8 cellular contexts compared by ENCODE assay signal in the genomic region with DNA sequence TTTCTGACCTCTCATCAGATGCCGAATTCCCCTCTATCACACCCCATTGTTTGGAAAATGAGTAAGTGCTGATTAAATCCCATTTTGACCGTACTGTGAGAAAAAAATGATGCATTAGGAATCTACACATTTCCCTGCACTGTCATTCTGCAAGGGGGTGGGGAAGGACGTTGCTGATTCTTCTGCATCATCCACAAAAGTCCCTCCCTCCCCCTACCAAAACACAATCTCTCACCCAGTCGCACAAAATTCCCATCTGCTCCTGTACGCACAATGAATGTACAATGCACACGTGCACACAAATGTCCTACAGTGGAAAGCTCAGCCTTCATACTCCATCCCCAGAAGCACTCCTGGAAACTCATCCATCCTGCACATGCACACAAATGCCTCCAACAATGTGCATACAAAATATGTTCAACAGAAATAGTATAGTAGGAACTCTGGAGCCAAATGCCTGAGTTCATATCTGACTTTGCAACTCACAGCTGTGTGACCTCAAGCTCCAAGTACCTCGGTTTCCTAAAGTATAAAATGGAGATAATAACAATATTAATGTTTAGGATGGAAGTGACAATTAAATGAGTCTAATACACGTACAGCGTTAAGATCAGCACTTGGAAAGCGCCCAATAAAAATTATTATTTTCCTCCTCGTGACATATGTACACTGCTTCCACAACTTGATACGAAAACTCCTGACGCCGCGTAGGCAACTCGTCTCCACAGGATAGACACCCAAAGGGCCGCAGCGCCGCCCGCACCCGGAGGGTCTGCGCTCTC. TPM values are rescaled to one million over a fixed set of nuclear protein-coding genes. Genes with fewer than 3 reads are reported as not detected.
DNase-seq lines count a peak whose midpoint lies in the region; ATAC-seq, FAIRE-seq and TF ChIP-seq lines count a peak whose summit lies in the region.

No MANE protein-coding gene starts in this region.

- DNase-seq in ACHN = peak; percentile 35
- no peak for DNase-seq in GM12891 (ENCODE audit: insufficient read length, low spot score)
- DNase-seq in T-helper 22 cell (ENCODE audit: low read depth) = peak; percentile 25
- no peak for DNase-seq in epithelial cell of proximal tubule (ENCODE audit: low read depth)
- DNase-seq in osteocyte (ENCODE audit: extremely low spot score, unreplicated experiment) = no peak
- DNase-seq in putamen (ENCODE audit: low spot score) = no peak
- no peak for DNase-seq in OCI-M2 (lab: John Stamatoyannopoulos, UW; ENCODE audit: unreplicated experiment)

- FAIRE-seq in GM12891 (lab: Jason Lieb, UNC) = peak; percentile 68

- peaks cover 58% of the 10 kb centered on the region for H3K4me1 Mint-ChIP-seq in osteocyte (ENCODE audit: unreplicated experiment)

- H3K4me3 Mint-ChIP-seq in osteocyte (ENCODE audit: unreplicated experiment) = peak overlapping the region; percentile 89

- peak overlapping the region; percentile 86 for H3K27ac Mint-ChIP-seq in osteocyte (ENCODE audit: unreplicated experiment)

- no peaks in the 10 kb centered on the region for H3K9me3 Mint-ChIP-seq in osteocyte (ENCODE audit: unreplicated experiment)

- ATAC-seq in HG03025 (IDR thresholded peaks at IDR 0.05; ENCODE audit: low FRiP score, unreplicated experiment) = no peak

- peak overlapping the region; percentile 84 for H3K4me3 ChIP-seq in epithelial cell of proximal tubule (ENCODE audit: low read depth, low read length)

- TF ChIP-seq CTCF in epithelial cell of proximal tubule (conservative IDR thresholded peaks at IDR 0.05; ENCODE audit: low read depth, low read length) = no peak
- no peak for TF ChIP-seq CTCF in osteocyte (IDR thresholded peaks at IDR 0.05)

- peaks cover 3% of the 10 kb centered on the region for H3K36me3 Mint-ChIP-seq in osteocyte (ENCODE audit: unreplicated experiment)

- in situ Hi-C loops in ACHN (cut with HindIII; ENCODE audit: low pct_ligation_motif_present, low pct_unique_long_range_greater_than_20kb, low sequenced_read_pairs) = no loop called here

- H3K27me3 Mint-ChIP-seq in osteocyte (ENCODE audit: unreplicated experiment) = no peaks in the 10 kb centered on the region

- TF ChIP-seq POLR2A in GM12891 (IDR thresholded peaks at IDR 0.05; ENCODE audit: low read depth, low read length) = no peak; the same call in 1 of the 2 replicates

TF ChIP-seq in GM12891, 5 proteins besides CTCF, POLR2A, EP300 and RAD21:
- TF ChIP-seq PAX5 (IDR thresholded peaks at IDR 0.05; ENCODE audit: insufficient read depth, low read length, severe bottlenecking) = no peak
- peak; percentile 28; the same call in 1 of the 2 replicates for TF ChIP-seq TAF1 (IDR thresholded peaks at IDR 0.05; ENCODE audit: low read depth, low read length)
- TF ChIP-seq POLR2AphosphoS5 (IDR thresholded peaks at IDR 0.05; ENCODE audit: low read depth, low read length) = peak; percentile 58; the same call in 1 of the 2 replicates
- no peak for TF ChIP-seq SPI1 (IDR thresholded peaks at IDR 0.05; ENCODE audit: low read depth, low read length)
- TF ChIP-seq POU2F2 (IDR thresholded peaks at IDR 0.05; ENCODE audit: low read depth, low read length) = 0 out of 2 replicates have a peak, but pooled peaks have one; percentile 12

RNA-seq across cellular contexts. Expression of a gene that starts 0.8 kb away (rescaled TPM):
- polyA plus RNA-seq in GM12891 (2012; ENCODE audit: low read depth, missing spikeins) = 253 TPM
- 241 and 255 TPM in 2 replicates for total RNA-seq in epithelial cell of proximal tubule
- total RNA-seq in osteocyte = 73.5 and 85.5 TPM in 2 replicates

RNA-seq across cellular contexts. Expression of a gene that starts 59.6 kb away (rescaled TPM):
- 0.54 TPM for polyA plus RNA-seq in GM12891 (2012; ENCODE audit: low read depth, missing spikeins)
- total RNA-seq in epithelial cell of proximal tubule = 9.3 and 10.9 TPM in 2 replicates
- total RNA-seq in osteocyte = 1.1 and 1.3 TPM in 2 replicates

Comparison
In these comparisons a context has a peak if more than half of its experiments do, and no peak if none do; other contexts are left out.
1. DNase-seq: peak in ACHN (single experiment) and T-helper 22 cell (single experiment); none in GM12891 (single experiment), epithelial cell of proximal tubule (single experiment), osteocyte (single experiment), putamen (single experiment) and OCI-M2 (single experiment).